ENCODE assay signal across 8 cellular contexts in the genomic region with DNA sequence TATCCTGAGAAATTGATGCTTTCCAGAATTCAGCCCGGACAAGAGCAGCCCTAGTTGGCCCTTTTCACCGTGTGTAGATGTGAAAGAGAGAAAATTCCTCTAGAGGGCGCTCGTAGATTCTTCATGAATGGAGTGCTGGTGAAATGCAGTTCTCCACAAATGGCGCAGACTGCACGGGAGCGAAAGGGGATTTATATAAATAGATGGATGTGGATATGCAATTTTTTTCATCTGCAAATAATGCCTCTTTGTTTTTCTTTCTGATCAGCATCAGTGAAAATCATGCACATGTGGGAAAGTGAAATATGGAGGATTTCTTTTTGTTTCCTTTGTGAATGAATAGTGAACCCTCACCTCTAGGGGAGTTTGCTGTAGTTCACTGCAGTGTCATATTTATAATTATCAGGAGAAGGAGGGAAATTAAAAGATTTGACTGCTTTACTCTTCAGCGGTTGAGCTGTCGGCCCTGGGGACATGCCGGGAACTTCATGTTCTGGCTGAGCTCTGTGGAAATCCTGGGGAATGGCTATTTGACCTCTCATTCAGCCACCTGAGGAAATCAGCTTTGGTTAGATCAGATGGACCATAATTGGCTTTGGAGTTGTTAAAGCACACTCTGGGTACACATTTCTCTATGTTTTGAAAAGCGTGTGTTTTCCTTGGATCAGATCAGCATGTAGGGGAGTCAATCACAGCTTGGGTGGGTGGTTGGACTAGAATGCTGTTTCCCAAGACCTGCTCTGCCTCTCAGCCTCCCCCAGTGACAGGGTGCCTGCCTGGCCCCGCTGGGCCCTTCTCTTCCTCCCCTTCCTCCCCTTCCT.
A peak's percentile ranks its signal among the peaks of the same experiment; 100 is the strongest.
DNase-seq lines count a peak whose midpoint lies in the region; ATAC-seq and TF ChIP-seq lines count a peak whose summit lies in the region.

No MANE protein-coding gene starts in this region.

- H3K27me3 ChIP-seq in BLaER1 treated with 17β-estradiol and CSF1 and Interleukin-3, amounts not matched to agents 10 nM and 100 nM, result no peaks in the 10 kb centered on the region
- no peaks in the 10 kb centered on the region for H3K27me3 ChIP-seq in endodermal cell (ENCODE audit: control insufficient read depth, insufficient read depth, low read length, poor library complexity, severe bottlenecking)
- no peaks in the 10 kb centered on the region for H3K27me3 ChIP-seq in mesendoderm (ENCODE audit: insufficient read depth, low read length, poor library complexity)
- H3K27me3 ChIP-seq in vagina, result no peaks in the 10 kb centered on the region

- H3K27me3 Mint-ChIP-seq in endodermal cell (ENCODE audit: insufficient read depth), result peaks cover 1% of the 10 kb centered on the region

- H3K36me3 ChIP-seq in BLaER1 treated with 17β-estradiol and CSF1 and Interleukin-3, amounts not matched to agents 10 nM and 100 nM, result no peaks in the 10 kb centered on the region
- H3K36me3 ChIP-seq in SK-N-MC (ENCODE audit: insufficient read depth, low read length) (no peaks in the 10 kb centered on the region), endodermal cell (ENCODE audit: control insufficient read depth, insufficient read depth, low read length) (no peaks in the 10 kb centered on the region), mesendoderm (ENCODE audit: control insufficient read depth, insufficient read depth, low read length) (no peaks in the 10 kb centered on the region), vagina (no peaks in the 10 kb centered on the region)

- no peaks in the 10 kb centered on the region for H3K79me1 ChIP-seq in mesendoderm (ENCODE audit: low read length)

- no peaks in the 10 kb centered on the region for H4K20me1 ChIP-seq in BLaER1 treated with 17β-estradiol and CSF1 and Interleukin-3, amounts not matched to agents 10 nM and 100 nM

- no peaks in the 10 kb centered on the region for H3K79me2 ChIP-seq in mesendoderm (ENCODE audit: control insufficient read depth, insufficient read depth, low read length)

- peak; percentile 70 for ATAC-seq in GM18498 (IDR thresholded peaks at IDR 0.05; ENCODE audit: unreplicated experiment)
- peak; percentile 67 for ATAC-seq in HG02763 (IDR thresholded peaks at IDR 0.05; ENCODE audit: unreplicated experiment)

- H2AK5ac ChIP-seq in mesendoderm (ENCODE audit: low read length), result peak overlapping the region; percentile 71

- intact Hi-C loops in vagina (cut with DNase I), result loop anchor here (5.0 kb wide), 1 partner anchor 240 kb away; no protein-coding TSS in a partner anchor

- no peak overlapping the region for H4K8ac ChIP-seq in mesendoderm (ENCODE audit: low read depth, low read length)

- no peak overlapping the region for H3K23ac ChIP-seq in mesendoderm (ENCODE audit: low read length)

- no peak overlapping the region for H3K9ac ChIP-seq in BLaER1 treated with 17β-estradiol and CSF1 and Interleukin-3, amounts not matched to agents 10 nM and 100 nM
- H3K9ac ChIP-seq in SK-N-MC (ENCODE audit: insufficient read length), result no peak overlapping the region
- H3K9ac ChIP-seq in endodermal cell (ENCODE audit: extremely low read depth, low read length, poor library complexity, severe bottlenecking), result no peak overlapping the region
- no peak overlapping the region for H3K9ac ChIP-seq in mesendoderm (ENCODE audit: low read length)

- H3K4me2 ChIP-seq in BLaER1 treated with 17β-estradiol and CSF1 and Interleukin-3, amounts not matched to agents 10 nM and 100 nM, result peak overlapping the region in 10 of 11 experiments; percentile 3 to 47 (median 34); a peak in 14 of 22 replicates
- no peak overlapping the region for H3K4me2 ChIP-seq in mesendoderm (ENCODE audit: low read length)

- no peak overlapping the region for H2BK15ac ChIP-seq in mesendoderm (replicated peaks; ENCODE audit: low read depth)

- peaks cover 5 to 13% (median 8%) of the 10 kb centered on the region in 10 experiments; a peak in 16 of 20 replicates for H3K4me1 ChIP-seq in BLaER1 treated with 17β-estradiol and CSF1 and Interleukin-3, amounts not matched to agents 10 nM and 100 nM
- H3K4me1 ChIP-seq in endodermal cell (ENCODE audit: control insufficient read depth, insufficient read depth, low read length) (no peaks in the 10 kb centered on the region), mesendoderm (ENCODE audit: control insufficient read depth, low read depth, low read length) (no peaks in the 10 kb centered on the region), vagina (no peaks in the 10 kb centered on the region)

- no peaks in the 10 kb centered on the region for H3K9me3 ChIP-seq in BLaER1 treated with 17β-estradiol and CSF1 and Interleukin-3, amounts not matched to agents 10 nM and 100 nM (replicated peaks in 1 of 11)
- H3K9me3 ChIP-seq in SK-N-MC (ENCODE audit: low read depth, low read length) (no peaks in the 10 kb centered on the region), endodermal cell (ENCODE audit: control insufficient read depth, low read length) (no peaks in the 10 kb centered on the region), vagina (no peaks in the 10 kb centered on the region)

- WGBS in endodermal cell (ENCODE audit: insufficient coverage in 1 of 2, insufficient read length in 1 of 2), 2 experiments, result 29 to 36% methylated on average over 10 to 12 of the region's 12 CpGs
- WGBS in mesendoderm (ENCODE audit: extremely low coverage, insufficient coverage, low lambda C conversion rate), result no CpG with 5 or more reads among the region's 12 CpGs

- H3K27ac Mint-ChIP-seq in endodermal cell, result no peak overlapping the region

- no peak overlapping the region for H4K5ac ChIP-seq in mesendoderm (ENCODE audit: low read length)

- DNase-seq in MV-4-11 (lab: John Stamatoyannopoulos, UW) (peak; percentile 62), SK-N-MC (ENCODE audit: low read depth, low spot score) (peak; percentile 70), endodermal cell (peak; percentile 81), mesendoderm (peak; percentile 88), vagina (ENCODE audit: extremely low spot score in 2 of 2) (no peak)

- peak overlapping the region; percentile 54 for H3K56ac ChIP-seq in mesendoderm (ENCODE audit: low read length)

- H3K36me3 Mint-ChIP-seq in endodermal cell (ENCODE audit: low read depth), result peaks cover 32% of the 10 kb centered on the region

- H3K4me3 ChIP-seq in BLaER1 treated with 17β-estradiol and CSF1 and Interleukin-3, amounts not matched to agents 10 nM and 100 nM, result no peak overlapping the region
- H3K4me3 ChIP-seq in SK-N-MC, result 0 out of 2 replicates have a peak overlapping the region, but pooled peaks have one; percentile 11
- H3K4me3 ChIP-seq in endodermal cell (ENCODE audit: low read length), result no peak overlapping the region
- H3K4me3 ChIP-seq in mesendoderm (ENCODE audit: low read length), result no peak overlapping the region
- no peak overlapping the region for H3K4me3 ChIP-seq in vagina

- no peak overlapping the region for H3K27ac ChIP-seq in BLaER1 treated with 17β-estradiol and CSF1 and Interleukin-3, amounts not matched to agents 10 nM and 100 nM
- no peak overlapping the region for H3K27ac ChIP-seq in SK-N-MC
- no peak overlapping the region for H3K27ac ChIP-seq in endodermal cell (ENCODE audit: low read depth, low read length)
- H3K27ac ChIP-seq in mesendoderm (ENCODE audit: low read depth, low read length), result no peak overlapping the region
- no peak overlapping the region for H3K27ac ChIP-seq in vagina

- H3K4me3 Mint-ChIP-seq in endodermal cell, result no peak overlapping the region

- H3K4ac ChIP-seq in mesendoderm (ENCODE audit: low read depth, low read length), result peak overlapping the region; percentile 63

- no peak overlapping the region for H2BK120ac ChIP-seq in mesendoderm (ENCODE audit: low read depth, low read length)

- no peak for TF ChIP-seq POLR2A in vagina (IDR thresholded peaks at IDR 0.05)

- peak overlapping the region; percentile 44 for H2BK5ac ChIP-seq in mesendoderm (ENCODE audit: low read length)

- H3K9me3 Mint-ChIP-seq in endodermal cell, result no peaks in the 10 kb centered on the region

- TF ChIP-seq CTCF in endodermal cell (conservative IDR thresholded peaks at IDR 0.05) (peak; percentile 92), vagina (IDR thresholded peaks at IDR 0.05) (peak in 2 of 3 experiments; percentile 26 to 49)

- no peak overlapping the region for H3K18ac ChIP-seq in mesendoderm (ENCODE audit: low read length)

- H3K4me1 Mint-ChIP-seq in endodermal cell, result peaks cover 11% of the 10 kb centered on the region

Comparison
In these comparisons a context has a peak if more than half of its experiments do, and no peak if none do; other contexts are left out.
1. DNase-seq: peak in MV-4-11 (single experiment), SK-N-MC (single experiment), endodermal cell (single experiment) and mesendoderm (single experiment); none in vagina (0 of 2).